In genomic region chr12:46492471-46493351, GRCh38 we compare ENCODE assay signal across 8 cellular contexts.
A peak's percentile ranks its signal among the peaks of the same experiment; 100 is the strongest.
DNase-seq lines count a peak whose midpoint lies in the region; ATAC-seq and TF ChIP-seq lines count a peak whose summit lies in the region.

No MANE protein-coding gene starts in this region.

- H3K9ac ChIP-seq in skeletal muscle satellite cell (ENCODE audit: low read depth, low read length) = peak overlapping the region; percentile 71
- no peak overlapping the region for H3K9ac ChIP-seq in colonic mucosa (ENCODE audit: low read depth in 2 of 2, low read length in 2 of 2)

- H3K4me1 ChIP-seq in skeletal muscle satellite cell (ENCODE audit: control insufficient read depth, insufficient read depth, low read length) (peaks cover 52% of the 10 kb centered on the region), colonic mucosa (no peaks in the 10 kb centered on the region)

- ATAC-seq in GM18498 (IDR thresholded peaks at IDR 0.05; ENCODE audit: unreplicated experiment) = no peak

- H3K27ac ChIP-seq in colonic mucosa = no peak overlapping the region

- no peaks in the 10 kb centered on the region for H3K27me3 ChIP-seq in skeletal muscle satellite cell (ENCODE audit: control insufficient read depth, insufficient read depth, low read length)
- no peaks in the 10 kb centered on the region for H3K27me3 ChIP-seq in colonic mucosa

- TF ChIP-seq CTCF in foreskin fibroblast (IDR thresholded peaks at IDR 0.05; ENCODE audit: low read depth, low read length) = no peak
- no peak for TF ChIP-seq CTCF in colonic mucosa (IDR thresholded peaks at IDR 0.05)

- intact Hi-C loops in colonic mucosa (cut with DNase I) = no loop called here

- DNase-seq in HCEC 1CT = peak; percentile 96
- peak; percentile 62 to 72 for DNase-seq in SW 1271 (lab: John Stamatoyannopoulos, UW)
- DNase-seq in foreskin fibroblast = peak; percentile 92 to 95
- no peak for DNase-seq in activated CD4-positive, alpha-beta T cell treated with anti-CD3 and anti-CD28 coated beads for 1 hour
- no peak for DNase-seq in colonic mucosa
- DNase-seq in GF-D8 (lab: John Stamatoyannopoulos, UW) = no peak

- peak overlapping the region; percentile 37 for H3K4me2 ChIP-seq in skeletal muscle satellite cell (ENCODE audit: low read length)

- no peak overlapping the region for H3K4me3 ChIP-seq in foreskin fibroblast (ENCODE audit: low read depth in 1 of 2, low read length in 2 of 2)
- H3K4me3 ChIP-seq in skeletal muscle satellite cell (ENCODE audit: low read length) = peak overlapping the region; percentile 5
- no peak overlapping the region for H3K4me3 ChIP-seq in colonic mucosa

- H3K9me3 ChIP-seq in skeletal muscle satellite cell (replicated peaks; ENCODE audit: low read length) (no peaks in the 10 kb centered on the region), colonic mucosa (no peaks in the 10 kb centered on the region)

- H3K36me3 ChIP-seq in skeletal muscle satellite cell (ENCODE audit: insufficient read depth, low read length) = no peaks in the 10 kb centered on the region
- no peaks in the 10 kb centered on the region for H3K36me3 ChIP-seq in colonic mucosa

Comparison
In these comparisons a context has a peak if more than half of its experiments do, and no peak if none do; other contexts are left out.
1. DNase-seq: peak in HCEC 1CT (single experiment), SW 1271 (2 of 2) and foreskin fibroblast (2 of 2); none in activated CD4-positive, alpha-beta T cell treated with anti-CD3 and anti-CD28 coated beads for 1 hour (single experiment), colonic mucosa (single experiment) and GF-D8 (single experiment).